22 cellular contexts compared by ENCODE assay signal in the genomic region with DNA sequence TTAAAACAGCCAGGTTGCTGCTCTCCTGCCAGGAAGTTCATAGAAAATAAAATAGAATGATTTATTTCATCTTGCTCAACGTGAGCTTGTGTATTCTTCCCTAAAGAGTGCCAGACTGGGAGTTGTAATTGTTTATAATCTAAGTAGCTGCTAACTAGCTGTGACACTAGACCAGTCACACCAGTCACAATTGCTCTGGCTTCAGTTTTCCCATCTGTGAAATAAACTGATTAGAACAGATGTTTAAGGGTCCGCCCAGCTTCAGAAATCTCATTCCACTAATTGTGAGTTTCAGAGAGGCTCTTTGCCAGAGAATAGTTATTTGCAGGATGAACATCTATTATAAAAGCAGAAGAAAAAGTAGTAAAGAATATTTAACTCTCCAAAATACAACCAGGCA. TPM values are rescaled to one million over a fixed set of nuclear protein-coding genes. Genes with fewer than 3 reads are reported as not detected.
DNase-seq lines count a peak whose midpoint lies in the region; ATAC-seq and TF ChIP-seq lines count a peak whose summit lies in the region.
"Had no signal": no experiment of that assay in that cellular context is flagged by ENCODE, and none has a peak within 500 bp of the region (broad histone marks: within the 10 kb centered on the region; RNA-seq: fewer than 3 reads in every experiment).

No MANE protein-coding gene starts in this region.

- 0 out of 2 replicates have a peak overlapping the region, but pooled peaks have one; percentile 32 for H3K56ac ChIP-seq in IMR-90 (ENCODE audit: extremely low read depth, insufficient read depth, low read length)

- 0 out of 4 replicates have a peak overlapping the region, but pooled peaks of 1 of the 2 experiments have one; percentile 22 for H4K8ac ChIP-seq in IMR-90 (ENCODE audit: low read depth in 2 of 2, low read length in 2 of 2)

- H3K36me3 Mint-ChIP-seq in glutamatergic neuron (ENCODE audit: unreplicated experiment) (no peaks in the 10 kb centered on the region), neural crest cell (ENCODE audit: low read depth) (no peaks in the 10 kb centered on the region)
- H3K36me3 Mint-ChIP-seq: CD4-positive, CD25-positive, alpha-beta regulatory T cell had no signal

- H3K23ac ChIP-seq in IMR-90 (ENCODE audit: low read depth, low read length) = 0 out of 2 replicates have a peak overlapping the region, but pooled peaks have one; percentile 1

- H3K4me1 Mint-ChIP-seq in glutamatergic neuron (ENCODE audit: low read depth, unreplicated experiment) (peaks cover 6% of the 10 kb centered on the region), neural crest cell (peaks cover 3% of the 10 kb centered on the region)

- H3K27ac Mint-ChIP-seq in glutamatergic neuron (ENCODE audit: unreplicated experiment) (peak overlapping the region; percentile 73), neural crest cell (ENCODE audit: unreplicated experiment) (peak overlapping the region; percentile 15)
- H3K27ac Mint-ChIP-seq: CD4-positive, CD25-positive, alpha-beta regulatory T cell had no signal

- H2AFZ ChIP-seq in IMR-90 (replicated peaks; ENCODE audit: low read length, poor library complexity) = no peak overlapping the region

- H3K27me3 ChIP-seq in IMR-90 (ENCODE audit: control insufficient read depth, insufficient read depth, low read length) = no peaks in the 10 kb centered on the region
- no peaks in the 10 kb centered on the region for H3K27me3 ChIP-seq in SJCRH30
- H3K27me3 ChIP-seq in body of pancreas = no peaks in the 10 kb centered on the region
- H3K27me3 ChIP-seq: BLaER1 had no signal

- intact Hi-C loops in IMR-90 (cut with micrococcal nuclease) (no loop called here), body of pancreas (cut with DNase I) (no loop called here), head of caudate nucleus (cut with DNase I) (no loop called here)

- no peak overlapping the region for H2AK9ac ChIP-seq in IMR-90 (replicated peaks; ENCODE audit: low read depth, low read length, poor library complexity)

- no peaks in the 10 kb centered on the region; a peak in 1 of 4 replicates for H3K79me1 ChIP-seq in IMR-90 (ENCODE audit: low read depth in 1 of 2, low read length in 2 of 2)

- TF ChIP-seq POLR2A in IMR-90 (IDR thresholded peaks at IDR 0.05; ENCODE audit: low read depth, low read length) (no peak), body of pancreas (IDR thresholded peaks at IDR 0.05) (no peak)

- no peaks in the 10 kb centered on the region for H4K20me1 ChIP-seq in IMR-90 (ENCODE audit: insufficient read depth, low read length)
- H4K20me1 ChIP-seq: BLaER1 had no signal

- H3K4me3 Mint-ChIP-seq in glutamatergic neuron (ENCODE audit: unreplicated experiment) (no peak overlapping the region), neural crest cell (no peak overlapping the region)
- H3K4me3 Mint-ChIP-seq: CD4-positive, CD25-positive, alpha-beta regulatory T cell had no signal

- H3K36me3 ChIP-seq in IMR-90 (ENCODE audit: control insufficient read depth, insufficient read depth, low read length) (no peaks in the 10 kb centered on the region), SJCRH30 (no peaks in the 10 kb centered on the region), body of pancreas (replicated peaks in 1 of 2; ENCODE audit: insufficient read depth in 1 of 2, low read depth in 2 of 2) (no peaks in the 10 kb centered on the region)
- H3K36me3 ChIP-seq: BLaER1 had no signal

- peaks cover 17% of the 10 kb centered on the region for H3K9me1 ChIP-seq in IMR-90 (ENCODE audit: insufficient read depth, low read length)

- peak overlapping the region; percentile 85 for H2BK120ac ChIP-seq in IMR-90 (ENCODE audit: low read depth, low read length)

- H3K4me3 ChIP-seq in IMR-90 (ENCODE audit: insufficient read depth, low read depth, low read length) (peak overlapping the region; percentile 5; the same call in 1 of the 2 replicates), SJCRH30 (no peak overlapping the region), body of pancreas (no peak overlapping the region)
- H3K4me3 ChIP-seq: BLaER1 had no signal

- no peak overlapping the region; the same call in 1 of the 2 replicates for H3K14ac ChIP-seq in IMR-90 (replicated peaks; ENCODE audit: low read depth, low read length)

- peak overlapping the region; percentile 65; the same call in 1 of the 2 replicates for H4K5ac ChIP-seq in IMR-90 (ENCODE audit: low read depth, low read length)

- H3K9me3 ChIP-seq in IMR-90 (ENCODE audit: control insufficient read depth, insufficient read depth, low read length) (no peaks in the 10 kb centered on the region), SJCRH30 (replicated peaks) (no peaks in the 10 kb centered on the region), body of pancreas (no peaks in the 10 kb centered on the region)
- H3K9me3 ChIP-seq: BLaER1 had no signal

- H2AK5ac ChIP-seq in IMR-90 (ENCODE audit: low read depth, low read length) = no peak overlapping the region

- H2BK5ac ChIP-seq in IMR-90 (ENCODE audit: low read depth, low read length, poor library complexity, severe bottlenecking) = peak overlapping the region; percentile 44

- no CpG with 5 or more reads among the region's 2 CpGs for WGBS in IMR-90 (ENCODE audit: extremely low coverage in 2 of 2, insufficient read length in 1 of 2), 2 experiments
- WGBS in body of pancreas, 2 donors = 53 to 57% methylated on average over 2 of the region's 2 CpGs

- peak overlapping the region; percentile 8; the same call in 1 of the 2 replicates for H3K4ac ChIP-seq in IMR-90 (ENCODE audit: low read depth, low read length)

- DNase-seq in IMR-90 = no peak
- peak in 1 of 2 experiments; percentile 61 for DNase-seq in SJCRH30
- DNase-seq in glutamatergic neuron = no peak
- DNase-seq in neural crest cell (ENCODE audit: low read depth, low spot score) = no peak
- DNase-seq in body of pancreas = no peak
- no peak for DNase-seq in head of caudate nucleus
- DNase-seq in activated CD4-positive, CD25-positive, alpha-beta regulatory T cell (lab: John Stamatoyannopoulos, UW) = no peak
- DNase-seq: CD4-positive, CD25-positive, alpha-beta regulatory T cell; Karpas-422; NCI-H1092 treated with DMSO at 0.1 percent for 48 hours; NCI-H1436; NCI-H187; NCI-H2081 treated with DMSO at 0.1 percent for 48 hours; NCI-H2171; NCI-H345; NCI-H510A treated with DMSO at 0.1 percent for 48 hours; NCI-H748 treated with DMSO at 0.1 percent for 48 hours; NK-92 treated with Interleukin-12 subunit alpha and Interleukin-12 subunit beta, amount 100 ng/mL, for 24 hours; Right ventricle myocardium superior; RPMI8226 had no signal

- peak overlapping the region; percentile 38; the same call in 1 of the 2 replicates for H3K9ac ChIP-seq in IMR-90 (ENCODE audit: low read depth, low read length)
- H3K9ac ChIP-seq: BLaER1 had no signal

- H3K27me3 Mint-ChIP-seq in glutamatergic neuron (ENCODE audit: unreplicated experiment) (no peaks in the 10 kb centered on the region), neural crest cell (ENCODE audit: low read depth) (no peaks in the 10 kb centered on the region)

- CTCF ChIA-PET in IMR-90 (lab: Yijun Ruan, JAX) = interaction anchor here (0.7 kb wide), 1 partner anchor 83 kb away, joined by 4 read pairs; no protein-coding TSS in a partner anchor

- no peak overlapping the region for H2BK15ac ChIP-seq in IMR-90 (ENCODE audit: low read depth, low read length)

- H3K4me1 ChIP-seq in IMR-90 (ENCODE audit: control insufficient read depth, insufficient read depth, low read length) (peaks cover 31% of the 10 kb centered on the region), SJCRH30 (peaks cover 20% of the 10 kb centered on the region), body of pancreas (no peaks in the 10 kb centered on the region)

- no peak for ATAC-seq in IMR-90 (ENCODE audit: low read depth)
- ATAC-seq in GM19455 (IDR thresholded peaks at IDR 0.05; ENCODE audit: unreplicated experiment) = no peak
- no peak for ATAC-seq in body of pancreas

- peak overlapping the region; percentile 29; the same call in 1 of the 2 replicates for H3K27ac ChIP-seq in IMR-90 (ENCODE audit: insufficient read depth, low read length)
- peak overlapping the region; percentile 8; the same call in 1 of the 2 replicates for H3K27ac ChIP-seq in SJCRH30
- no peak overlapping the region for H3K27ac ChIP-seq in body of pancreas
- H3K27ac ChIP-seq: BLaER1 had no signal

- H3K9me3 Mint-ChIP-seq in glutamatergic neuron (ENCODE audit: unreplicated experiment) = peaks cover 2% of the 10 kb centered on the region
- no peaks in the 10 kb centered on the region for H3K9me3 Mint-ChIP-seq in neural crest cell

- peak overlapping the region; percentile 87 for H3K4me2 ChIP-seq in IMR-90 (ENCODE audit: low read depth, low read length)
- H3K4me2 ChIP-seq: BLaER1 had no signal

- BruUV-seq in IMR-90 (replicated peaks; lab: Mats Ljungman, UMichigan) = no TSS peak

- TF ChIP-seq CTCF in IMR-90 (conservative IDR thresholded peaks at IDR 0.05; ENCODE audit: low read depth, low read length) = no peak
- no peak for TF ChIP-seq CTCF in glutamatergic neuron (IDR thresholded peaks at IDR 0.05; ENCODE audit: partially characterized antibody, unreplicated experiment)
- TF ChIP-seq CTCF in neural crest cell (conservative IDR thresholded peaks at IDR 0.05) = no peak
- TF ChIP-seq CTCF in body of pancreas (IDR thresholded peaks at IDR 0.05) = no peak

- in situ Hi-C loops in IMR-90 (cut with MboI; ENCODE audit: low sequenced_read_pairs) = no loop called here

- peak overlapping the region; percentile 39; the same call in 1 of the 2 replicates for H4K91ac ChIP-seq in IMR-90 (ENCODE audit: insufficient read depth, low read depth, low read length)

- no peak for TF ChIP-seq RAD21 in IMR-90 (IDR thresholded peaks at IDR 0.05; ENCODE audit: low read length)

- dilution Hi-C loops in IMR-90 (cut with HindIII; ENCODE audit: low sequenced_read_pairs, unreplicated experiment) = no loop called here

- peak overlapping the region; percentile 91; the same call in 1 of the 2 replicates for H3K18ac ChIP-seq in IMR-90 (ENCODE audit: low read depth, low read length)

- H2BK20ac ChIP-seq in IMR-90 (ENCODE audit: low read depth, low read length) = peak overlapping the region; percentile 57

- POLR2A ChIA-PET in IMR-90 (lab: Charles Lee; ENCODE audit: unreplicated experiment) = no interaction called here

TF ChIP-seq in IMR-90, 13 proteins besides CTCF, POLR2A, EP300 and RAD21 (continues in another document):
- TF ChIP-seq MXI1 (IDR thresholded peaks at IDR 0.05; ENCODE audit: borderline replicate concordance, low read depth, low read length) (no peak), MAFK (IDR thresholded peaks at IDR 0.05; ENCODE audit: low read depth, low read length) (no peak), FOS (IDR thresholded peaks at IDR 0.05; ENCODE audit: low read depth, low read length) (no peak)

RNA-seq across cellular contexts. Expression of gene ZDHHC17, which starts 55.6 kb away (rescaled TPM):
- total RNA-seq in IMR-90 (2012; rRNA removed) (86.4 and 125 TPM in 2 replicates), glutamatergic neuron (ENCODE audit: unreplicated experiment) (95.5 TPM), neural crest cell (52.9 and 58.8 TPM in 2 replicates), body of pancreas (10 to 100 TPM; 21.1 to 33.7 TPM)
- 23.3 and 24.8 TPM in 2 replicates for polyA plus RNA-seq in IMR-90 (2012; rRNA removed)
- 3.4 and 4.4 TPM in 2 replicates for polyA plus RNA-seq in IMR-90 (2012; cell fraction: cytosol; rRNA removed)
- 13.2 and 134 TPM in 2 replicates for polyA plus RNA-seq in IMR-90 (2012; cell fraction: nucleus; rRNA removed; ENCODE audit: low replicate concordance)
- 37.5 and 41.3 TPM in 2 replicates for total RNA-seq in SJCRH30 (2014; rRNA removed; shearing (Covaris generic))

Comparison
In these comparisons a context has a peak if more than half of its experiments do, and no peak if none do; other contexts are left out.
1. H3K27ac ChIP-seq: peak in IMR-90 (single experiment) and SJCRH30 (single experiment); none in body of pancreas (0 of 4).